Comparison of ENCODE assay signal across 7 cellular contexts in the genomic region with DNA sequence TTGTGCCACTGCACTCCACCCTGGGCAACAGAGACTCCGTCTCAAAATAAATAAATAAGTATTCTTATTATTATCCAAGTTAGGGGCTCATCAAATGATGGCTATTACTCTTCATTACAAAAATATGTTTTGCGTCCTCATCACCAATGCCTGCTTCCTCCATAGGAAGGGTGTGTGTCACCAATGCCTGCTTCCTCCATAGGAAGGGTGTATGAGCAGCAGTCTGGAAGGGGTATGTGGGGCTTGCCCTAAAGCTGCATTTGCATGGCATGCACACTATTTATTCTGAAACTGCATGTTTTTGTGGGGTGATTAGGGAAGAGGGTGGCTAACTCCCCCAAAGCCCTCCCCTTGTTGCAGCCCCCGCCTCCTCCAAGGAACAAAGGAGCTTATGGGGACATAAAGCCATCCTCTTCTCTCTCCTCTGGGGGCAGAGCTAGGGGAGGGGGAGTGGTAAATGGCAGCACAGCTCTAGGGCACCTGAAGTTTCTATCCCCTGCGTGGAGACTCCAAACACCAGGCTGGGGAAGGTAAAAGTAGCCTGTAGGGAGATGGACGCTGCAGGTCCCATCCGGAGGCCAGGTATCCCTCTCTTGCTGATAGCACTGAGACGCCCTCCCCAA. TPM values are rescaled to one million over a fixed set of nuclear protein-coding genes. Genes with fewer than 3 reads are reported as not detected.
DNase-seq lines count a peak whose midpoint lies in the region; ATAC-seq and TF ChIP-seq lines count a peak whose summit lies in the region.

No MANE protein-coding gene starts in this region.

- TF ChIP-seq CTCF in GM23338 (conservative IDR thresholded peaks at IDR 0.05; ENCODE audit: low read depth in 2 of 2) = no peak
- no peak for TF ChIP-seq CTCF in coronary artery (IDR thresholded peaks at IDR 0.05)

- H4K20me1 ChIP-seq in GM23338 (replicated peaks; ENCODE audit: insufficient read depth) = peaks cover 2% of the 10 kb centered on the region; the same call in 1 of the 2 replicates

- H3K4me3 ChIP-seq in GM23338 = peak overlapping the region; percentile 91
- peak overlapping the region; percentile 100 for H3K4me3 ChIP-seq in coronary artery

- no peak overlapping the region for H3K27ac Mint-ChIP-seq in GM23338
- H3K27ac Mint-ChIP-seq in naive B cell = peak overlapping the region in 3 of 6 donors; percentile 18 to 82 (median 76)

- H3K9me3 Mint-ChIP-seq in GM23338 (no peaks in the 10 kb centered on the region), naive B cell (no peaks in the 10 kb centered on the region)

- H3K27me3 Mint-ChIP-seq in GM23338 (ENCODE audit: insufficient read depth, low read depth, poor library complexity) (peaks cover 11% of the 10 kb centered on the region), naive B cell (no peaks in the 10 kb centered on the region)

- peak overlapping the region; percentile 96 for H3K4me2 ChIP-seq in GM23338

- H3K4me3 Mint-ChIP-seq in GM23338 (peak overlapping the region; percentile 87), naive B cell (peak overlapping the region; percentile 84 to 94 (median 87))

- H3K4me1 ChIP-seq in GM23338 (ENCODE audit: insufficient read depth) = peaks cover 9% of the 10 kb centered on the region

- peaks cover 6% of the 10 kb centered on the region; the same call in 1 of the 2 replicates for H3F3A ChIP-seq in GM23338 (replicated peaks; ENCODE audit: low read depth)

- H3K36me3 ChIP-seq in GM23338 (ENCODE audit: insufficient read depth) = no peaks in the 10 kb centered on the region; the same call in 1 of the 2 replicates

- H3K27me3 ChIP-seq in GM23338 (ENCODE audit: insufficient read depth) = no peaks in the 10 kb centered on the region

- H3K36me3 Mint-ChIP-seq in GM23338 (ENCODE audit: low read depth) = 0 out of 3 replicates have a peak, but pooled peaks cover 5% of the 10 kb centered on the region
- H3K36me3 Mint-ChIP-seq in naive B cell = no peaks in the 10 kb centered on the region

- H3K4me1 Mint-ChIP-seq in GM23338 = peaks cover 5% of the 10 kb centered on the region; the same call in 2 of the 3 replicates
- peaks cover 12 to 24% (median 17%) of the 10 kb centered on the region in 3 donors for H3K4me1 Mint-ChIP-seq in naive B cell

- no peak overlapping the region for H2AFZ ChIP-seq in GM23338

- ATAC-seq in GM23338 (peak; percentile 12), naive B cell (ENCODE audit: low read depth in 2 of 2) (no peak), HG03025 (IDR thresholded peaks at IDR 0.05; ENCODE audit: low FRiP score, unreplicated experiment) (no peak)

- DNase-seq in GM23338 (ENCODE audit: low spot score) = peak; percentile 51
- DNase-seq in OCI-M1 (lab: John Stamatoyannopoulos, UW) = peak; percentile 50
- DNase-seq in coronary artery (ENCODE audit: low spot score) = peak; percentile 49
- DNase-seq in naive B cell = no peak
- DNase-seq in HuH-7.5 (ENCODE audit: low spot score) = no peak
- no peak for DNase-seq in iPS-NIHi11 (ENCODE audit: low spot score)

- peaks cover 25% of the 10 kb centered on the region for H3K79me2 ChIP-seq in GM23338 (replicated peaks; ENCODE audit: insufficient read depth)

- no peaks in the 10 kb centered on the region for H3K9me2 ChIP-seq in GM23338 (ENCODE audit: insufficient read depth)

- H3K27ac ChIP-seq in GM23338 (ENCODE audit: low read depth) (no peak overlapping the region), coronary artery (peak overlapping the region; percentile 64 to 93)

TF ChIP-seq in GM23338, 12 proteins besides CTCF, POLR2A, EP300 and RAD21:
- TF ChIP-seq STAT1 (IDR thresholded peaks at IDR 0.05; ENCODE audit: unreplicated experiment) = no peak
- TF ChIP-seq, protein P1, sequence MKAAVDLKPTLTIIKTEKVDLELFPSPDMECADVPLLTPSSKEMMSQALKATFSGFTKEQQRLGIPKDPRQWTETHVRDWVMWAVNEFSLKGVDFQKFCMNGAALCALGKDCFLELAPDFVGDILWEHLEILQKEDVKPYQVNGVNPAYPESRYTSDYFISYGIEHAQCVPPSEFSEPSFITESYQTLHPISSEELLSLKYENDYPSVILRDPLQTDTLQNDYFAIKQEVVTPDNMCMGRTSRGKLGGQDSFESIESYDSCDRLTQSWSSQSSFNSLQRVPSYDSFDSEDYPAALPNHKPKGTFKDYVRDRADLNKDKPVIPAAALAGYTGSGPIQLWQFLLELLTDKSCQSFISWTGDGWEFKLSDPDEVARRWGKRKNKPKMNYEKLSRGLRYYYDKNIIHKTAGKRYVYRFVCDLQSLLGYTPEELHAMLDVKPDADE (IDR thresholded peaks at IDR 0.05) = no peak
- TF ChIP-seq EZH2 (IDR thresholded peaks at IDR 0.05; ENCODE audit: low read depth, unreplicated experiment) = no peak
- no peak for TF ChIP-seq JUNB (IDR thresholded peaks at IDR 0.05; ENCODE audit: unreplicated experiment)
- TF ChIP-seq NANOG (IDR thresholded peaks at IDR 0.05; ENCODE audit: borderline replicate concordance) = 0 out of 2 replicates have a peak, but pooled peaks have one; percentile 5
- TF ChIP-seq, protein P2, sequence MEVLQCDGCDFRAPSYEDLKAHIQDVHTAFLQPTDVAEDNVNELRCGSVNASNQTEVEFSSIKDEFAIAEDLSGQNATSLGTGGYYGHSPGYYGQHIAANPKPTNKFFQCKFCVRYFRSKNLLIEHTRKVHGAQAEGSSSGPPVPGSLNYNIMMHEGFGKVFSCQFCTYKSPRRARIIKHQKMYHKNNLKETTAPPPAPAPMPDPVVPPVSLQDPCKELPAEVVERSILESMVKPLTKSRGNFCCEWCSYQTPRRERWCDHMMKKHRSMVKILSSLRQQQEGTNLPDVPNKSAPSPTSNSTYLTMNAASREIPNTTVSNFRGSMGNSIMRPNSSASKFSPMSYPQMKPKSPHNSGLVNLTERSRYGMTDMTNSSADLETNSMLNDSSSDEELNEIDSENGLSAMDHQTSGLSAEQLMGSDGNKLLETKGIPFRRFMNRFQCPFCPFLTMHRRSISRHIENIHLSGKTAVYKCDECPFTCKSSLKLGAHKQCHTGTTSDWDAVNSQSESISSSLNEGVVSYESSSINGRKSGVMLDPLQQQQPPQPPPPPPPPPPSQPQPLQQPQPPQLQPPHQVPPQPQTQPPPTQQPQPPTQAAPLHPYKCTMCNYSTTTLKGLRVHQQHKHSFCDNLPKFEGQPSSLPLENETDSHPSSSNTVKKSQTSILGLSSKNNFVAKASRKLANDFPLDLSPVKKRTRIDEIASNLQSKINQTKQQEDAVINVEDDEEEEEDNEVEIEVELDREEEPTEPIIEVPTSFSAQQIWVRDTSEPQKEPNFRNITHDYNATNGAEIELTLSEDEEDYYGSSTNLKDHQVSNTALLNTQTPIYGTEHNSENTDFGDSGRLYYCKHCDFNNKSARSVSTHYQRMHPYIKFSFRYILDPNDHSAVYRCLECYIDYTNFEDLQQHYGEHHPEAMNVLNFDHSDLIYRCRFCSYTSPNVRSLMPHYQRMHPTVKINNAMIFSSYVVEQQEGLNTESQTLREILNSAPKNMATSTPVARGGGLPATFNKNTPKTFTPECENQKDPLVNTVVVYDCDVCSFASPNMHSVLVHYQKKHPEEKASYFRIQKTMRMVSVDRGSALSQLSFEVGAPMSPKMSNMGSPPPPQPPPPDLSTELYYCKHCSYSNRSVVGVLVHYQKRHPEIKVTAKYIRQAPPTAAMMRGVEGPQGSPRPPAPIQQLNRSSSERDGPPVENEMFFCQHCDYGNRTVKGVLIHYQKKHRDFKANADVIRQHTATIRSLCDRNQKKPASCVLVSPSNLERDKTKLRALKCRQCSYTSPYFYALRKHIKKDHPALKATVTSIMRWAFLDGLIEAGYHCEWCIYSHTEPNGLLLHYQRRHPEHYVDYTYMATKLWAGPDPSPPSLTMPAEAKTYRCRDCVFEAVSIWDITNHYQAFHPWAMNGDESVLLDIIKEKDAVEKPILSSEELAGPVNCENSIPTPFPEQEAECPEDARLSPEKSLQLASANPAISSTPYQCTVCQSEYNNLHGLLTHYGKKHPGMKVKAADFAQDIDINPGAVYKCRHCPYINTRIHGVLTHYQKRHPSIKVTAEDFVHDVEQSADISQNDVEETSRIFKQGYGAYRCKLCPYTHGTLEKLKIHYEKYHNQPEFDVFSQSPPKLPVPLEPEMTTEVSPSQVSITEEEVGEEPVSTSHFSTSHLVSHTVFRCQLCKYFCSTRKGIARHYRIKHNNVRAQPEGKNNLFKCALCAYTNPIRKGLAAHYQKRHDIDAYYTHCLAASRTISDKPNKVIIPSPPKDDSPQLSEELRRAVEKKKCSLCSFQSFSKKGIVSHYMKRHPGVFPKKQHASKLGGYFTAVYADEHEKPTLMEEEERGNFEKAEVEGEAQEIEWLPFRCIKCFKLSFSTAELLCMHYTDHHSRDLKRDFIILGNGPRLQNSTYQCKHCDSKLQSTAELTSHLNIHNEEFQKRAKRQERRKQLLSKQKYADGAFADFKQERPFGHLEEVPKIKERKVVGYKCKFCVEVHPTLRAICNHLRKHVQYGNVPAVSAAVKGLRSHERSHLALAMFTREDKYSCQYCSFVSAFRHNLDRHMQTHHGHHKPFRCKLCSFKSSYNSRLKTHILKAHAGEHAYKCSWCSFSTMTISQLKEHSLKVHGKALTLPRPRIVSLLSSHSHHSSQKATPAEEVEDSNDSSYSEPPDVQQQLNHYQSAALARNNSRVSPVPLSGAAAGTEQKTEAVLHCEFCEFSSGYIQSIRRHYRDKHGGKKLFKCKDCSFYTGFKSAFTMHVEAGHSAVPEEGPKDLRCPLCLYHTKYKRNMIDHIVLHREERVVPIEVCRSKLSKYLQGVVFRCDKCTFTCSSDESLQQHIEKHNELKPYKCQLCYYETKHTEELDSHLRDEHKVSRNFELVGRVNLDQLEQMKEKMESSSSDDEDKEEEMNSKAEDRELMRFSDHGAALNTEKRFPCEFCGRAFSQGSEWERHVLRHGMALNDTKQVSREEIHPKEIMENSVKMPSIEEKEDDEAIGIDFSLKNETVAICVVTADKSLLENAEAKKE (CRISPR knock-in tag; IDR thresholded peaks at IDR 0.05) = no peak

RNA-seq across cellular contexts. Expression of a gene that starts 1.3 kb away (rescaled TPM):
- total RNA-seq in GM23338 (2014; rRNA removed; shearing (Covaris generic)) = 18.5 and 26.4 TPM in 2 replicates
- polyA plus RNA-seq in GM23338 (2016; fragmentation: Nextera tagmentation; extraction: Ambion mirVana) (9.5 and 10.3 TPM in 2 replicates), naive B cell (ENCODE audit: low read depth in 6 of 6) (10 to 100 TPM in 1 of 6 donors, 1 to 10 TPM in 5; 5.3 to 12.0 (median 8.3) TPM)

RNA-seq across cellular contexts. Expression of a gene that starts 57.0 kb away (rescaled TPM):
- 114 and 125 TPM in 2 replicates for total RNA-seq in GM23338 (2014; rRNA removed; shearing (Covaris generic))
- polyA plus RNA-seq in GM23338 (2016; fragmentation: Nextera tagmentation; extraction: Ambion mirVana) (62.4 and 65.9 TPM in 2 replicates), naive B cell (ENCODE audit: low read depth in 6 of 6) (100 to 1,000 TPM in 4 of 6 donors, 10 to 100 TPM in 2; 79.7 to 172 (median 119) TPM)

Comparison
In these comparisons a context has a peak if more than half of its experiments do, and no peak if none do; other contexts are left out.
1. DNase-seq: peak in GM23338 (single experiment), OCI-M1 (single experiment) and coronary artery (single experiment); none in naive B cell (single experiment), HuH-7.5 (single experiment) and iPS-NIHi11 (single experiment).